ENCODE assay signal across 9 cellular contexts in the genomic region with DNA sequence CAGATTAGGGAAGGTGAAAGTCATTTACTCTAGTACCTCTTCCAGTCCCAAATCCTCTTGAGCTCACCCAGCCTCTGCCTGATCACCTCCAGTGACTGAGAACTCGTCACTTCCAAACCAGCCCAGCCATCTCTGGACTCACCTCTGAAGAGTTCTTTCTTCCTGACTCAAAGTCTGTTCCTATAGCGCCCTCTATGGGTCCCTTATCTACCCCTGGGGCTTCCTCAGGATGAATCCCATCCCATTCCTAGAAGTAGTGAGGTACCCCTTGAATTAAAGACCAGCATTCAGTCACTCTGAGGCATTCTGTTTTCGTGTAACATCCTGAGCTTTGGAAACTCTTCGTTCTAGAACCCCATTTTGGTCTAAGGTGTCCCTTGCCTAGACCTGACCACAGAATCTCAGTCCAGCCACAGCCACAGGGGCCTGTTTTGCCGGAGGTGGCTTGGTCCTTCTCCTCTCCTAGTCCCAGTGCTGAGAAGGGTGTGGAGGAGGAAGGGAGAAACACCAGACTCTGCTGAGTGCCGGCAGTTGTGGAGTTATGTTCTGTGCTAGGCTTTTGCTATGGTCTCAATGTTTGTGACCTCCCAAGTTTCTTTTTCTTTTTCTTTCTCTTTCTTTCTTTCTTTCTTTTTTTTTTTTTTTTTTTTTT. TPM values are rescaled to one million over a fixed set of nuclear protein-coding genes. Genes with fewer than 3 reads are reported as not detected.
DNase-seq lines count a peak whose midpoint lies in the region; ATAC-seq, FAIRE-seq and TF ChIP-seq lines count a peak whose summit lies in the region.
"Had no signal": no experiment of that assay in that cellular context is flagged by ENCODE, and none has a peak within 500 bp of the region (broad histone marks: within the 10 kb centered on the region; RNA-seq: fewer than 3 reads in every experiment).

No MANE protein-coding gene starts in this region.

- ATAC-seq in GM18868 (IDR thresholded peaks at IDR 0.05; ENCODE audit: unreplicated experiment): no peak

- H3K9me2 ChIP-seq in DOHH2 (replicated peaks; ENCODE audit: control insufficient read depth, low read length): no peaks in the 10 kb centered on the region
- H3K9me2 ChIP-seq in hepatocyte (replicated peaks; ENCODE audit: insufficient read depth): no peaks in the 10 kb centered on the region

- no peaks in the 10 kb centered on the region for H3K27me3 ChIP-seq in DOHH2 (ENCODE audit: control insufficient read depth, low read length)
- peaks cover 20% of the 10 kb centered on the region for H3K27me3 ChIP-seq in hepatocyte

- TF ChIP-seq CTCF in DOHH2 (IDR thresholded peaks at IDR 0.05; ENCODE audit: low read depth, low read length, poor library complexity, severe bottlenecking) (peak; percentile 75), hepatocyte (IDR thresholded peaks at IDR 0.05; ENCODE audit: poor library complexity) (peak; percentile 32)

- no peak for FAIRE-seq in GM12891 (lab: Jason Lieb, UNC)

- H3K4me2 ChIP-seq in DOHH2 (ENCODE audit: low read length) (no peak overlapping the region), hepatocyte (no peak overlapping the region)

- H3K9me3 ChIP-seq in DOHH2 (ENCODE audit: control insufficient read depth, insufficient read depth, low read length) (no peaks in the 10 kb centered on the region), hepatocyte (ENCODE audit: low read depth) (no peaks in the 10 kb centered on the region)

- H3K79me2 ChIP-seq in DOHH2 (ENCODE audit: control insufficient read depth, low read length) (no peaks in the 10 kb centered on the region), hepatocyte (no peaks in the 10 kb centered on the region)

- H4K20me1 ChIP-seq in DOHH2 (ENCODE audit: control insufficient read depth, insufficient read depth, low read depth, low read length) (no peaks in the 10 kb centered on the region), hepatocyte (ENCODE audit: insufficient read depth, poor library complexity, severe bottlenecking) (no peaks in the 10 kb centered on the region)

- no peak overlapping the region for H2AFZ ChIP-seq in hepatocyte

- H3F3A ChIP-seq in DOHH2 (ENCODE audit: control insufficient read depth, insufficient read depth): no peaks in the 10 kb centered on the region

- no peak for TF ChIP-seq POLR2A in GM12891 (IDR thresholded peaks at IDR 0.05; ENCODE audit: low read depth, low read length)

- H3K4me1 ChIP-seq in DOHH2 (ENCODE audit: control insufficient read depth, low read length) (no peaks in the 10 kb centered on the region), hepatocyte (ENCODE audit: insufficient read depth) (no peaks in the 10 kb centered on the region)

- no peak overlapping the region for H3K4me3 ChIP-seq in DOHH2 (ENCODE audit: low read length)
- H3K4me3 ChIP-seq in hepatocyte: no peak overlapping the region

- H3K36me3 ChIP-seq in DOHH2 (ENCODE audit: control insufficient read depth, low read length) (no peaks in the 10 kb centered on the region), hepatocyte (replicated peaks; ENCODE audit: insufficient read depth, low read depth) (no peaks in the 10 kb centered on the region)

- H3K27ac ChIP-seq in DOHH2 (ENCODE audit: low read depth, low read length) (no peak overlapping the region), hepatocyte (no peak overlapping the region)

- DNase-seq in LHCN-M2 (ENCODE audit: low read depth) (peak; percentile 75), RKO (ENCODE audit: low spot score) (peak; percentile 68), hepatocyte (ENCODE audit: low spot score) (peak; percentile 58), GM12891 (ENCODE audit: insufficient read length, low spot score) (no peak)
- no peak for DNase-seq in central memory CD4-positive, alpha-beta T cell
- no peak for DNase-seq in activated naive CD4-positive, alpha-beta T cell treated with Interleukin-2 at 50 U/mL for 16 hours

- WGBS in hepatocyte (ENCODE audit: low lambda C conversion rate, missing lambda C conversion rate): 53% methylated on average over 6 of the region's 6 CpGs

TF ChIP-seq in GM12891, 5 proteins besides CTCF, POLR2A, EP300 and RAD21:
- TF ChIP-seq PAX5 (IDR thresholded peaks at IDR 0.05; ENCODE audit: insufficient read depth, low read length, severe bottlenecking): no peak
- TF ChIP-seq TAF1 (IDR thresholded peaks at IDR 0.05; ENCODE audit: low read depth, low read length): no peak
- TF ChIP-seq SPI1 (IDR thresholded peaks at IDR 0.05; ENCODE audit: low read depth, low read length): no peak
- no peak for TF ChIP-seq POU2F2 (IDR thresholded peaks at IDR 0.05; ENCODE audit: low read depth, low read length)
- no peak for TF ChIP-seq POLR2AphosphoS5 (IDR thresholded peaks at IDR 0.05; ENCODE audit: low read depth, low read length)
TF ChIP-seq in GM12891: peak in this region for 0.

RNA-seq across cellular contexts. Expression of a gene that starts 32.7 kb away (rescaled TPM):
- not detected in 2 replicates for total RNA-seq in LHCN-M2 (2014; rRNA removed)
- polyA plus RNA-seq in LHCN-M2 (2012): 0.09 TPM
- total RNA-seq in hepatocyte: not detected in 2 replicates
- polyA plus RNA-seq in hepatocyte: not detected in 2 replicates
- 0.17 TPM for polyA plus RNA-seq in GM12891 (2012; ENCODE audit: low read depth, missing spikeins)
- total RNA-seq: mononuclear cell had no signal

RNA-seq across cellular contexts. Expression of a gene that starts 35.1 kb away (rescaled TPM):
- total RNA-seq in LHCN-M2 (2014; rRNA removed): 55.6 and 65.7 TPM in 2 replicates
- 44.5 TPM for polyA plus RNA-seq in LHCN-M2 (2012)
- 0.32 and 0.53 TPM in 2 replicates for total RNA-seq in hepatocyte
- 1.1 and 1.3 TPM in 2 replicates for polyA plus RNA-seq in hepatocyte
- polyA plus RNA-seq in GM12891 (2012; ENCODE audit: low read depth, missing spikeins): not detected

Comparison
In these comparisons a context has a peak if more than half of its experiments do, and no peak if none do; other contexts are left out.
1. DNase-seq: peak in LHCN-M2 (single experiment), RKO (single experiment) and hepatocyte (single experiment); none in central memory CD4-positive, alpha-beta T cell (single experiment), activated naive CD4-positive, alpha-beta T cell treated with Interleukin-2 at 50 U/mL for 16 hours (single experiment) and GM12891 (single experiment).
2. RNA of a gene that starts 35.1 kb away (total RNA-seq): 55.6 to 65.7 TPM in LHCN-M2; 0.32 to 0.53 TPM in hepatocyte; every median in the first group is over 10 times any median in the second.